In the genomic region with DNA sequence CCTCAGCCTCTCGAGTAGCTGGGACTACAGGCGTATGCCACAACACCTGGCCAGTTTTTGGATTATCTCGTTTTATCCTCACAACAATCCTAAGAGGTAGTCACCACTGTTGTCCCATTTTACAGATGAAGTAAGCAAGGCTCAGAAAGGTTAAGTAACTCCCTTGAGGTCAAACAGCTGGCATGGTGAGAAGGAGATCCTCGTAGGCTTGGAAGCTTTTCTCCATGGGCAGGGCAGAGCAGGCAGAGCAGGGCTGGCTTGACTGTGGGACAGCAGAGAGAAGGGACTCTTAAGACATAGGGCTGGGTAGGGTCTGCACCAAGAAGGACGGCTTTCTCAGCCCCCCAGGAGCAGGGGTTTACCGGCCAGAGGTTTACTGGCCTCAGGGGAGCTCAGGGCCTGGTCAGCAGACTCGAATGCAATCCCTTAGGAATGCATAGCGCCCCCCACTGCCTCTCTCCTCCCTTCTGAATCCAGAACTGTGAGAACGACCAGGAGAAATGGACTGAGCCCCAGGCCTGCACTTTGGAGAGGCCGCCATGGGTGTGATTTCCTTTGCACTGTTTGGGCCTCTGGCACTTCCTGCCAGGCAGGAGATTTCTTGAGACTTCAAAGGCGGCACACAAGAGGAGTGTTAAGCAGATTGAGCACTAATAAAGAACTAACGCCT, we compare ENCODE assay signal across 10 cellular contexts. TPM values are rescaled to one million over a fixed set of nuclear protein-coding genes. Genes with fewer than 3 reads are reported as not detected.
DNase-seq lines count a peak whose midpoint lies in the region; ATAC-seq, FAIRE-seq and TF ChIP-seq lines count a peak whose summit lies in the region.
"Had no signal": no experiment of that assay in that cellular context is flagged by ENCODE, and none has a peak within 500 bp of the region (broad histone marks: within the 10 kb centered on the region; RNA-seq: fewer than 3 reads in every experiment).

No MANE protein-coding gene starts in this region.

- no peaks in the 10 kb centered on the region for H3K27me3 Mint-ChIP-seq in CD8-positive, alpha-beta memory T cell
- peaks cover 5% of the 10 kb centered on the region for H3K27me3 Mint-ChIP-seq in dendritic cell treated with granulocyte-macrophage colony-stimulating factor and Interleukin-4, amounts not matched to agents 40 ng/mL and 50 ng/mL, for 4 days
- no peaks in the 10 kb centered on the region for H3K27me3 Mint-ChIP-seq in mesothelial cell of epicardium (ENCODE audit: low read depth)

- H3K9me3 Mint-ChIP-seq in CD8-positive, alpha-beta memory T cell: peaks cover 0 to 2% (median 0%) of the 10 kb centered on the region in 5 donors
- no peaks in the 10 kb centered on the region for H3K9me3 Mint-ChIP-seq in dendritic cell treated with granulocyte-macrophage colony-stimulating factor and Interleukin-4, amounts not matched to agents 40 ng/mL and 50 ng/mL, for 4 days
- H3K9me3 Mint-ChIP-seq in mesothelial cell of epicardium: no peaks in the 10 kb centered on the region

- no peak for ATAC-seq in GM21529 (IDR thresholded peaks at IDR 0.05; ENCODE audit: unreplicated experiment)

- no peak for TF ChIP-seq POLR2A in GM12891 (IDR thresholded peaks at IDR 0.05; ENCODE audit: low read depth, low read length)

- DNase-seq in CD8-positive, alpha-beta memory T cell: peak in 2 of 5 donors; percentile 7 to 40
- DNase-seq in SK-MEL-5 (ENCODE audit: low read depth, low spot score) (peak; percentile 36), mesothelial cell of epicardium (ENCODE audit: low spot score in 2 of 2, unreplicated experiment in 2 of 2) (no peak), dedifferentiated amniotic fluid mesenchymal stem cell (ENCODE audit: extremely low spot score) (no peak), GM12891 (ENCODE audit: insufficient read length, low spot score) (no peak), NCI-H146 treated with DMSO at 0.1 percent for 48 hours (lab: John Stamatoyannopoulos, UW; ENCODE audit: unreplicated experiment) (no peak)
- DNase-seq: dorsolateral prefrontal cortex, NCI-H2171 treated with DMSO at 0.1 percent for 48 hours had no signal

- CTCF ChIA-PET in CD8-positive, alpha-beta memory T cell (lab: Charles Lee): interaction anchor here (0.8 to 1.3 kb wide), 5 partner anchors 13 to 32 kb away, joined by 3 to 5 read pairs (median 3); no protein-coding TSS in a partner anchor

- in situ Hi-C loops in SK-MEL-5 (cut with HindIII; ENCODE audit: low pct_unique_long_range_greater_than_20kb, low sequenced_read_pairs): no loop called here

- TF ChIP-seq CTCF in mesothelial cell of epicardium (IDR thresholded peaks at IDR 0.05; ENCODE audit: unreplicated experiment): no peak

- FAIRE-seq in GM12891 (lab: Jason Lieb, UNC): no peak

- H3K4me3 ChIP-seq in CD8-positive, alpha-beta memory T cell (ENCODE audit: low read length): no peak overlapping the region
- H3K4me3 ChIP-seq: dorsolateral prefrontal cortex had no signal

- POLR2A ChIA-PET in CD8-positive, alpha-beta memory T cell (lab: Charles Lee): interaction anchor here (0.5 to 1.1 kb wide), 3 partner anchors 14 to 175 kb away, joined by 3 to 8 read pairs (median 5); partner anchors contain the start of gene CDKN2AIP

- H3K27ac ChIP-seq in CD8-positive, alpha-beta memory T cell (ENCODE audit: low read depth, low read length): no peak overlapping the region

- no peaks in the 10 kb centered on the region for H3K36me3 ChIP-seq in CD8-positive, alpha-beta memory T cell (ENCODE audit: insufficient read depth, low read length)

- H3K36me3 Mint-ChIP-seq in CD8-positive, alpha-beta memory T cell: no peaks in the 10 kb centered on the region
- no peaks in the 10 kb centered on the region for H3K36me3 Mint-ChIP-seq in dendritic cell treated with granulocyte-macrophage colony-stimulating factor and Interleukin-4, amounts not matched to agents 40 ng/mL and 50 ng/mL, for 4 days (ENCODE audit: low read depth)
- no peaks in the 10 kb centered on the region for H3K36me3 Mint-ChIP-seq in mesothelial cell of epicardium

- H3K27ac Mint-ChIP-seq in CD8-positive, alpha-beta memory T cell: peak overlapping the region in 7 of 8 donors; percentile 8 to 81 (median 63)
- H3K27ac Mint-ChIP-seq in dendritic cell treated with granulocyte-macrophage colony-stimulating factor and Interleukin-4, amounts not matched to agents 40 ng/mL and 50 ng/mL, for 4 days: peak overlapping the region; percentile 79
- H3K27ac Mint-ChIP-seq in mesothelial cell of epicardium: peak overlapping the region; percentile 95

- H3K4me3 Mint-ChIP-seq in CD8-positive, alpha-beta memory T cell: peak overlapping the region in 6 of 7 donors; percentile 20 to 61 (median 46)
- H3K4me3 Mint-ChIP-seq in dendritic cell treated with granulocyte-macrophage colony-stimulating factor and Interleukin-4, amounts not matched to agents 40 ng/mL and 50 ng/mL, for 4 days: no peak overlapping the region
- H3K4me3 Mint-ChIP-seq in mesothelial cell of epicardium: no peak overlapping the region

- peaks cover 32% of the 10 kb centered on the region for H3K4me1 ChIP-seq in CD8-positive, alpha-beta memory T cell (ENCODE audit: insufficient read depth, low read length)

- H3K9me3 ChIP-seq in CD8-positive, alpha-beta memory T cell (ENCODE audit: low read length): no peaks in the 10 kb centered on the region

- H3K27me3 ChIP-seq in CD8-positive, alpha-beta memory T cell (ENCODE audit: insufficient read depth, low read length, poor library complexity, severe bottlenecking): no peaks in the 10 kb centered on the region
- H3K27me3 ChIP-seq: dorsolateral prefrontal cortex had no signal

- intact Hi-C loops in dendritic cell treated with granulocyte-macrophage colony-stimulating factor and Interleukin-4, amounts not matched to agents 40 ng/mL and 50 ng/mL, for 4 days (cut with micrococcal nuclease): no loop called here

- H3K4me1 Mint-ChIP-seq in CD8-positive, alpha-beta memory T cell: peaks cover 16 to 32% (median 32%) of the 10 kb centered on the region in 3 donors
- H3K4me1 Mint-ChIP-seq in dendritic cell treated with granulocyte-macrophage colony-stimulating factor and Interleukin-4, amounts not matched to agents 40 ng/mL and 50 ng/mL, for 4 days (ENCODE audit: low read depth): peaks cover 8% of the 10 kb centered on the region
- peaks cover 6% of the 10 kb centered on the region for H3K4me1 Mint-ChIP-seq in mesothelial cell of epicardium

TF ChIP-seq in GM12891, 5 proteins besides CTCF, POLR2A, EP300 and RAD21:
- no peak for TF ChIP-seq SPI1 (IDR thresholded peaks at IDR 0.05; ENCODE audit: low read depth, low read length)
- no peak for TF ChIP-seq PAX5 (IDR thresholded peaks at IDR 0.05; ENCODE audit: insufficient read depth, low read length, severe bottlenecking)
- TF ChIP-seq POU2F2 (IDR thresholded peaks at IDR 0.05; ENCODE audit: low read depth, low read length): no peak
- no peak for TF ChIP-seq POLR2AphosphoS5 (IDR thresholded peaks at IDR 0.05; ENCODE audit: low read depth, low read length)
- TF ChIP-seq TAF1 (IDR thresholded peaks at IDR 0.05; ENCODE audit: low read depth, low read length): no peak
TF ChIP-seq in GM12891: peak in this region for 0.

RNA-seq across cellular contexts. Expression of gene CDKN2AIP, which starts 14.0 kb away (rescaled TPM):
- total RNA-seq in CD8-positive, alpha-beta memory T cell: 10 to 100 TPM; 29.4 to 30.1 TPM
- 35.3 TPM for polyA plus RNA-seq in CD8-positive, alpha-beta memory T cell
- total RNA-seq in SK-MEL-5 (2014; rRNA removed; shearing (Covaris generic)): 14.2 and 15.6 TPM in 2 replicates
- 13.4 and 18.6 TPM in 2 replicates for polyA plus RNA-seq in SK-MEL-5 (2015; cell fraction: cytosol; rRNA removed)
- 21.4 and 25.2 TPM in 2 replicates for polyA plus RNA-seq in SK-MEL-5 (2015; cell fraction: nucleus; rRNA removed)
- 41.8 to 42.8 TPM (median 42.3 TPM) in 3 replicates for total RNA-seq in mesothelial cell of epicardium
- 10.6 TPM for polyA plus RNA-seq in GM12891 (2012; ENCODE audit: low read depth, missing spikeins)

Comparison
In these comparisons a context has a peak if more than half of its experiments do, and no peak if none do; other contexts are left out.
1. H3K4me3 Mint-ChIP-seq: peak in CD8-positive, alpha-beta memory T cell (6 of 7); none in dendritic cell treated with granulocyte-macrophage colony-stimulating factor and Interleukin-4, amounts not matched to agents 40 ng/mL and 50 ng/mL, for 4 days (single experiment) and mesothelial cell of epicardium (single experiment).
2. Peak in every context shown above with its lines, with median percentiles within 50 percentile points of each other: H3K27ac Mint-ChIP-seq.